ENCODE assay signal across 13 cellular contexts in the genomic region with DNA sequence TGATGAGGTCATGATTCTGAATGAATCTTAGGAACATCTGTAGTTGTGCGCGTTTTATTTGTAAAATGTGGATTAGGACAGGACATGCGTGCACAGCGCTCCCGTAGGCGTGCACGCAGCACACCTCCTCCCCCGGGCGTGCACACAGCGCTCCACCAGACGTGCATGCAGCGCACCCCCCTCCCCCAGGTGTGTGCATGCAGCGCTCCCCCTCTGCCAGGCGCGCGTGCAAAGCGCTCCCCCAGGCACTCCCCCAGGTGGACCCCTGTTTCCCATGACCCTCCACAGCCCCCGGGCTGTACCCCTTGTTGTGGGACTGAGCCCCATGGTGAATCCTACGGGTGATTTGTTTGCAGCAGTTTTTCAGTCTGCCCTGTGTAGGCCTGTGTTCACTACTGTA.
"Had no signal": no experiment of that assay in that cellular context is flagged by ENCODE, and none has a peak within 500 bp of the region (broad histone marks: within the 10 kb centered on the region; RNA-seq: fewer than 3 reads in every experiment).

No MANE protein-coding gene starts in this region.

- H3K27me3 Mint-ChIP-seq: activated naive CD8-positive, alpha-beta T cell treated with anti-CD3 and anti-CD28 coated beads, Interleukin-2, amount 50 U/mL, for 24 hours; memory B cell; stimulated activated memory B cell treated with anti-CD40 and anti-IgM and Interleukin-4, amounts not matched to agents 10 μg/mL and 1 μg/mL and 100 μg/mL, for 72 hours had no signal

- H3K4me2 ChIP-seq: smooth muscle cell had no signal

- H3K27ac ChIP-seq: ascending aorta, left lung, right atrium auricular region, WERI-Rb-1 had no signal

- H3K4me1 Mint-ChIP-seq: memory B cell had no signal

- H3K27me3 ChIP-seq: ascending aorta, heart right ventricle, left lung, right atrium auricular region had no signal

- H3K4me3 ChIP-seq: ascending aorta, heart right ventricle, left lung, right atrium auricular region, smooth muscle cell had no signal

- H3K4me3 Mint-ChIP-seq: activated naive CD8-positive, alpha-beta T cell treated with anti-CD3 and anti-CD28 coated beads, Interleukin-2, amount 50 U/mL, for 24 hours; memory B cell; stimulated activated memory B cell treated with anti-CD40 and anti-IgM and Interleukin-4, amounts not matched to agents 10 μg/mL and 1 μg/mL and 100 μg/mL, for 72 hours had no signal

- DNase-seq: activated CD4-positive, alpha-beta T cell treated with anti-CD3 and anti-CD28 coated beads for 4 hours; activated effector memory CD4-positive, alpha-beta T cell treated with Interleukin-2 at 50 U/mL for 16 hours; activated naive CD8-positive, alpha-beta T cell treated with anti-CD3 and anti-CD28 coated beads, Interleukin-2, amount 50 U/mL, for 24 hours; heart right ventricle; left lung; SIG-M5; SW 1271 had no signal

- H3K4me1 ChIP-seq: ascending aorta, left lung had no signal

- H3K27ac Mint-ChIP-seq: activated naive CD8-positive, alpha-beta T cell treated with anti-CD3 and anti-CD28 coated beads, Interleukin-2, amount 50 U/mL, for 24 hours; stimulated activated memory B cell treated with anti-CD40 and anti-IgM and Interleukin-4, amounts not matched to agents 10 μg/mL and 1 μg/mL and 100 μg/mL, for 72 hours had no signal

- H3K9me3 Mint-ChIP-seq: activated naive CD8-positive, alpha-beta T cell treated with anti-CD3 and anti-CD28 coated beads, Interleukin-2, amount 50 U/mL, for 24 hours had no signal

- H3K9me3 ChIP-seq: ascending aorta, heart right ventricle, left lung, right atrium auricular region had no signal

- ATAC-seq: activated naive CD8-positive, alpha-beta T cell treated with anti-CD3 and anti-CD28 coated beads, Interleukin-2, amount 50 U/mL, for 24 hours; heart right ventricle; left lung; stimulated activated memory B cell treated with anti-CD40 and anti-IgM and Interleukin-4, amounts not matched to agents 10 μg/mL and 1 μg/mL and 100 μg/mL, for 72 hours had no signal
